Comparison of ENCODE assay signal across 18 cellular contexts in the genomic region with DNA sequence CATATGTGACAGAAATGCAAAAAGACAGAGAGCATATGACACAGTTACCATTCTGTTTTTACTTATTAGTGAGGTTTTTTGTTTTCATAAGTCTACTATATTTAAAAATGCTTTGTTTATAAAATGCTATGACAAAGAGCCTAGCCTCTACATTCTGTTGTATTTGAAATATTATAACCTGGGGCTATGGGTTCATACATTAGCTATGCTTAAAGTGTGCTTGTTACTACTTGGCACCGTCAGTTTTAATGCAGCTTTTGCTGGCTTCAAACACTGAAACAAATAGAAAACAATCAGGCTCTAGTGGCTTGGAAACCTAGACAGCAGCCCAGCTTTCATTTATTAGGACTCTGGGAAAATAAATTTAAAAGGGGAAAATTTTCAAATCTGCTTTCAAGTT.
"Had no signal": no experiment of that assay in that cellular context is flagged by ENCODE, and none has a peak within 500 bp of the region (broad histone marks: within the 10 kb centered on the region; RNA-seq: fewer than 3 reads in every experiment).

No MANE protein-coding gene starts in this region.

- H3K27me3 ChIP-seq: cardiac muscle cell, foreskin keratinocyte, pancreas, vagina had no signal

- H3K9me3 ChIP-seq: pancreas, vagina had no signal

- H3K27ac ChIP-seq: cardiac muscle cell, foreskin keratinocyte, pancreas, vagina had no signal

- ATAC-seq: activated CD4-positive, alpha-beta T cell treated with anti-CD3 and anti-CD28 coated beads for 36 hours; activated T-cell treated with anti-CD3 and anti-CD28 coated beads, Interleukin-2, amount 50 U/mL, for 4 hours; foreskin keratinocyte; left ventricle myocardium superior; pancreas; sciatic nerve; stimulated activated memory B cell treated with anti-CD40 and anti-IgM and Interleukin-4, amounts not matched to agents 10 μg/mL and 1 μg/mL and 100 μg/mL, for 72 hours; T-helper 17 cell had no signal

- H3K4me1 ChIP-seq: foreskin keratinocyte, pancreas, vagina had no signal

- H3K4me3 ChIP-seq: cardiac muscle cell, pancreas, smooth muscle cell, vagina had no signal

- H3K36me3 ChIP-seq: cardiac muscle cell, pancreas, vagina had no signal

- DNase-seq: activated B cell treated with CpG ODN at 0.5 μM for 24 hours; activated CD4-positive, alpha-beta T cell treated with anti-CD3 and anti-CD28 coated beads for 36 hours; activated CD4-positive, alpha-beta T cell treated with anti-CD3 and anti-CD28 coated beads, Interleukin-2, amount 50 U/mL, for 4 hours; activated CD8-positive, alpha-beta memory T cell treated with anti-CD3 and anti-CD28 coated beads, Interleukin-2, amount 50 U/mL, for 48 hours; activated naive CD4-positive, alpha-beta T cell; activated T-cell treated with anti-CD3 and anti-CD28 coated beads, Interleukin-2, amount 50 U/mL, for 4 hours; erythroblast; left ventricle myocardium superior; mammary epithelial cell; pancreas; stimulated activated CD4-positive, alpha-beta T cell treated with anti-CD3 and anti-CD28 coated beads, Interleukin-15, amount 100 ng/mL, for 24 hours; T-helper 17 cell had no signal
